8 cellular contexts compared by ENCODE assay signal in genomic region chr12:57522887-57523705, GRCh38. TPM values are rescaled to one million over a fixed set of nuclear protein-coding genes. Genes with fewer than 3 reads are reported as not detected.
DNase-seq lines count a peak whose midpoint lies in the region; ATAC-seq, FAIRE-seq and TF ChIP-seq lines count a peak whose summit lies in the region.

No MANE protein-coding gene starts in this region.

- H3K9ac ChIP-seq in GM12878 (ENCODE audit: control insufficient read depth, insufficient read depth, low read length) (peak overlapping the region; percentile 86), iPS-18a (ENCODE audit: low read length) (peak overlapping the region; percentile 49)

- RAD21 ChIA-PET in GM12878 (lab: Charles Lee; ENCODE audit: unreplicated experiment) = interaction anchor here (0.7 to 2.1 kb wide), 7 partner anchors 10 to 64 kb away, joined by 3 to 11 read pairs (median 3); partner anchors contain the start of genes DCTN2 and GLI1

- H3K79me2 ChIP-seq in GM12878 (ENCODE audit: control insufficient read depth, insufficient read depth, low read length) = peaks cover 45% of the 10 kb centered on the region

- DNase-seq in A673 (ENCODE audit: low spot score) (peak; percentile 64), SK-MEL-5 (ENCODE audit: low read depth, low spot score) (peak; percentile 38), GM12878 (ENCODE audit: low read depth, low spot score) (no peak), skeletal muscle cell (ENCODE audit: low read depth) (no peak), NCI-H2196 (lab: John Stamatoyannopoulos, UW; ENCODE audit: unreplicated experiment) (no peak)

- in situ Hi-C loops in SK-MEL-5 (cut with HindIII; ENCODE audit: low pct_unique_long_range_greater_than_20kb, low sequenced_read_pairs) = no loop called here
- in situ Hi-C loops in GM12878 (cut with MboI) = no loop called here

- peaks cover 58% of the 10 kb centered on the region for H3K36me3 ChIP-seq in A673 (ENCODE audit: insufficient read depth, low read length, poor library complexity, severe bottlenecking)
- H3K36me3 ChIP-seq in HEK293 (ENCODE audit: control insufficient read depth in 2 of 2, insufficient read depth in 1 of 2, low read length in 2 of 2) = peaks cover 0 to 54% of the 10 kb centered on the region in 2 experiments; a peak in 2 of 3 replicates
- peaks cover 10 to 13% of the 10 kb centered on the region in 2 experiments; a peak in 3 of 4 replicates for H3K36me3 ChIP-seq in GM12878 (ENCODE audit: control insufficient read depth in 2 of 2, insufficient read depth in 2 of 2, low read length in 1 of 2)
- H3K36me3 ChIP-seq in iPS-18a (ENCODE audit: control insufficient read depth, low read depth, low read length) = peaks cover 8% of the 10 kb centered on the region

- no peak for TF ChIP-seq EP300 in GM12878 (IDR thresholded peaks at IDR 0.05; ENCODE audit: borderline replicate concordance in 1 of 2, control insufficient read depth in 1 of 2, low read depth in 2 of 2, low read length in 2 of 2)

- H3K27ac ChIP-seq in A673 (ENCODE audit: low read depth, low read length, poor library complexity, severe bottlenecking) (peak overlapping the region; percentile 85), HEK293 (ENCODE audit: extremely low read depth, low read depth, low read length) (peak overlapping the region; percentile 94), GM12878 (ENCODE audit: control insufficient read depth, insufficient read depth) (peak overlapping the region; percentile 99), iPS-18a (ENCODE audit: low read length) (peak overlapping the region; percentile 44)

- H3K4me2 ChIP-seq in GM12878 (ENCODE audit: control insufficient read depth, insufficient read depth) = peak overlapping the region; percentile 96

- intact Hi-C loops in A673 (cut with micrococcal nuclease; ENCODE audit: unreplicated experiment) (no loop called here), GM12878 (cut with micrococcal nuclease; ENCODE audit: unreplicated experiment) (loop anchor here (2.0 to 5.0 kb wide), 3 partner anchors 24 to 61 kb away; partner anchors contain the start of genes ARHGAP9 and DCTN2)

- H3K9me3 ChIP-seq in A673 (ENCODE audit: low read depth, low read length, poor library complexity, severe bottlenecking) = no peaks in the 10 kb centered on the region
- H3K9me3 ChIP-seq in HEK293 (ENCODE audit: control insufficient read depth, insufficient read depth, low read depth, low read length) = no peaks in the 10 kb centered on the region
- H3K9me3 ChIP-seq in GM12878 (replicated peaks; ENCODE audit: control insufficient read depth, insufficient read depth, low read length) = no peaks in the 10 kb centered on the region
- no peaks in the 10 kb centered on the region for H3K9me3 ChIP-seq in iPS-18a (ENCODE audit: control insufficient read depth, low read depth, low read length)

- POLR2A ChIA-PET in A673 (lab: Charles Lee; ENCODE audit: low non-redundant PET) (no interaction called here), HEK293 (lab: Yijun Ruan, JAX) (interaction anchor here (0.5 to 2.6 kb wide), 9 partner anchors 9 to 222 kb away, joined by 3 to 16 read pairs (median 3); partner anchors contain the start of genes DCTN2, PIP4K2C and TSPAN31), GM12878 (lab: Charles Lee) (interaction anchor here (2.2 kb wide), 2 partner anchors 23 to 46 kb away, joined by 9 to 11 read pairs; no protein-coding TSS in a partner anchor)

- ATAC-seq in GM12878 (no peak), GM21360 (IDR thresholded peaks at IDR 0.05; ENCODE audit: unreplicated experiment) (no peak)

- FAIRE-seq in GM12878 (lab: Jason Lieb, UNC) = no peak

- no peak for TF ChIP-seq CTCF in A673 (conservative IDR thresholded peaks at IDR 0.05; ENCODE audit: low read depth, low read length)
- TF ChIP-seq CTCF in HEK293 (tag by site-specific recombination; IDR thresholded peaks at IDR 0.05) = no peak
- no peak for TF ChIP-seq CTCF in GM12878 (IDR thresholded peaks at IDR 0.05 in 2 of 3, conservative IDR thresholded peaks at IDR 0.05 in 1 of 3; ENCODE audit: control insufficient read depth in 2 of 3, extremely low read depth in 1 of 3, insufficient read depth in 1 of 3, low read depth in 3 of 3, low read length in 3 of 3)

- peak overlapping the region; percentile 28 for H2AFZ ChIP-seq in GM12878 (ENCODE audit: control insufficient read depth, low read depth, low read length)

- H3K4me1 ChIP-seq in A673 (ENCODE audit: insufficient read depth, low read length, poor library complexity, severe bottlenecking) (peaks cover 37% of the 10 kb centered on the region), HEK293 (ENCODE audit: control insufficient read depth, insufficient read depth, low read length) (peaks cover 13% of the 10 kb centered on the region), GM12878 (ENCODE audit: control insufficient read depth, insufficient read depth, low read length) (peaks cover 29% of the 10 kb centered on the region), iPS-18a (ENCODE audit: control insufficient read depth, low read depth, low read length) (peaks cover 18% of the 10 kb centered on the region)

- H3K4me3 ChIP-seq in A673 (ENCODE audit: low read depth, low read length, poor library complexity, severe bottlenecking) (peak overlapping the region; percentile 75), HEK293 (ENCODE audit: low read depth, low read length) (peak overlapping the region; percentile 59), GM12878 (peak overlapping the region; percentile 99), iPS-18a (ENCODE audit: low read length) (peak overlapping the region; percentile 84), skeletal muscle cell (ENCODE audit: low read depth, low read length) (peak overlapping the region; percentile 77)

- WGBS in GM12878 (ENCODE audit: insufficient coverage, insufficient replicate concordance, low lambda C conversion rate, missing lambda C conversion rate) = under 1% methylated on average over 10 of the region's 38 CpGs

- BruUV-seq in A673 (replicated peaks; lab: Mats Ljungman, UMichigan) (TSS peak; percentile 20), GM12878 (replicated peaks; lab: Mats Ljungman, UMichigan) (TSS peak; percentile 50)

- H3K27me3 ChIP-seq in A673 (replicated peaks; ENCODE audit: insufficient read depth, low read depth, low read length, poor library complexity) (no peaks in the 10 kb centered on the region), GM12878 (replicated peaks in 1 of 2; ENCODE audit: control insufficient read depth in 2 of 2, insufficient read depth in 2 of 2, low read length in 1 of 2) (no peaks in the 10 kb centered on the region), iPS-18a (ENCODE audit: control insufficient read depth, insufficient read depth, low read length) (no peaks in the 10 kb centered on the region)

- CTCF ChIA-PET in A673 (lab: Charles Lee) (interaction anchor here (0.6 kb wide), 1 partner anchor 64 kb away, joined by 13 read pairs; the partner anchor contains the start of gene GLI1), HEK293 (lab: Yijun Ruan, JAX) (interaction anchor here (0.6 to 1.5 kb wide), 3 partner anchors 59 to 203 kb away, joined by 3 to 6 read pairs (median 3); no protein-coding TSS in a partner anchor), GM12878 (lab: Yijun Ruan, JAX) (interaction anchor here (0.6 to 2.6 kb wide), 8 partner anchors 8 to 766 kb away, joined by 3 to 16 read pairs (median 4); partner anchors contain the start of gene GLI1)

- no peak for TF ChIP-seq RAD21 in GM12878 (IDR thresholded peaks at IDR 0.05; ENCODE audit: insufficient read depth, low read depth, low read length)

- SMC1A ChIA-PET in GM12878 (lab: Charles Lee; ENCODE audit: uncharacterized antibody, unreplicated experiment) = interaction anchor here (0.7 to 1.9 kb wide), 5 partner anchors 10 to 110 kb away, joined by 3 to 9 read pairs (median 4); partner anchors contain the start of gene INHBE

- TF ChIP-seq POLR2A in GM12878 (IDR thresholded peaks at IDR 0.05; ENCODE audit: low read depth, low read length) = peak; percentile 66; the same call in 1 of the 2 replicates

- H4K20me1 ChIP-seq in GM12878 (ENCODE audit: control insufficient read depth, insufficient read depth) = no peaks in the 10 kb centered on the region

RNA-seq across cellular contexts. Expression of gene MBD6, which starts 0.5 kb away (rescaled TPM):
- total RNA-seq in A673 (2021) (140 and 150 TPM in 2 replicates), GM12878 (2014; rRNA removed) (3.1 and 4.6 TPM in 2 replicates), GM12878 (2014; rRNA removed; fragmentation: Illumina TruSeq; extraction: Trizol) (3.5 and 3.7 TPM in 2 replicates), GM12878 (2021) (41.5 and 52.7 TPM in 2 replicates)
- 6.6 and 6.8 TPM in 2 replicates for total RNA-seq in SK-MEL-5 (2014; rRNA removed; shearing (Covaris generic))
- 51.0 and 64.4 TPM in 2 replicates for polyA plus RNA-seq in SK-MEL-5 (2015; cell fraction: cytosol; rRNA removed)
- polyA plus RNA-seq in SK-MEL-5 (2015; cell fraction: nucleus; rRNA removed) = 66.5 and 79.7 TPM in 2 replicates
- total RNA-seq in GM12878 (2013; cell fraction: nucleolus; rRNA removed) = 16.4 and 19.1 TPM in 2 replicates
- polyA plus RNA-seq in GM12878 (2011; ENCODE audit: low read depth) = 12.0 TPM
- polyA plus RNA-seq in GM12878 (2011; rRNA removed) (2.0 and 3.8 TPM in 2 replicates), GM12878 (2014; fragmentation: Illumina TruSeq; extraction: Trizol) (5.9 and 12.7 TPM in 2 replicates), GM12878 (2014; fragmentation: Nextera tagmentation; extraction: Ambion mirVana) (1 to 10 TPM; 1.5 to 5.5 TPM), GM12878 (2014; rRNA removed) (20.2 and 24.3 TPM in 2 replicates), GM12878 (2016; fragmentation: Nextera tagmentation; extraction: Ambion mirVana) (1 to 10 TPM; 8.1 to 8.6 TPM)
- polyA plus RNA-seq in GM12878 (2011; cell fraction: cytosol; rRNA removed) = 1.8 and 1.9 TPM in 2 replicates
- polyA plus RNA-seq in GM12878 (2011; cell fraction: nucleus; rRNA removed) = 43.1 and 56.1 TPM in 2 replicates
- polyA plus RNA-seq in GM12878 (2012) = 18.4 and 22.0 TPM in 2 replicates
- 4.3 and 5.9 TPM in 2 replicates for polyA minus RNA-seq in GM12878 (2011; rRNA and poly(A)+ RNA removed)
- 3.6 and 6.3 TPM in 2 replicates for polyA minus RNA-seq in GM12878 (2011; cell fraction: cytosol; rRNA and poly(A)+ RNA removed)
- 11.7 and 19.9 TPM in 2 replicates for polyA minus RNA-seq in GM12878 (2011; cell fraction: nucleus; rRNA and poly(A)+ RNA removed)

RNA-seq across cellular contexts. Expression of gene DDIT3, which starts 2.8 kb away (rescaled TPM):
- total RNA-seq in A673 (2021) (61.9 and 65.6 TPM in 2 replicates), GM12878 (2014; rRNA removed) (9.7 and 9.8 TPM in 2 replicates), GM12878 (2014; rRNA removed; fragmentation: Illumina TruSeq; extraction: Trizol) (10.4 and 12.2 TPM in 2 replicates), GM12878 (2021) (8.2 and 9.2 TPM in 2 replicates)
- total RNA-seq in SK-MEL-5 (2014; rRNA removed; shearing (Covaris generic)) = 103 and 117 TPM in 2 replicates
- 66.0 and 67.8 TPM in 2 replicates for polyA plus RNA-seq in SK-MEL-5 (2015; cell fraction: cytosol; rRNA removed)
- 312 and 378 TPM in 2 replicates for polyA plus RNA-seq in SK-MEL-5 (2015; cell fraction: nucleus; rRNA removed)
- total RNA-seq in GM12878 (2013; cell fraction: nucleolus; rRNA removed) = 21.5 and 24.3 TPM in 2 replicates
- 38.8 TPM for polyA plus RNA-seq in GM12878 (2011; ENCODE audit: low read depth)
- polyA plus RNA-seq in GM12878 (2011; rRNA removed) (23.6 and 25.0 TPM in 2 replicates), GM12878 (2014; fragmentation: Illumina TruSeq; extraction: Trizol) (10.9 and 13.4 TPM in 2 replicates), GM12878 (2014; fragmentation: Nextera tagmentation; extraction: Ambion mirVana) (10 to 100 TPM; 26.8 to 28.9 TPM), GM12878 (2014; rRNA removed) (9.9 and 10.1 TPM in 2 replicates), GM12878 (2016; fragmentation: Nextera tagmentation; extraction: Ambion mirVana) (10 to 100 TPM; 20.0 to 21.7 TPM)
- 14.0 and 15.9 TPM in 2 replicates for polyA plus RNA-seq in GM12878 (2011; cell fraction: cytosol; rRNA removed)
- 25.8 and 42.9 TPM in 2 replicates for polyA plus RNA-seq in GM12878 (2011; cell fraction: nucleus; rRNA removed)
- 41.1 and 47.1 TPM in 2 replicates for polyA plus RNA-seq in GM12878 (2012)
- polyA minus RNA-seq in GM12878 (2011; rRNA and poly(A)+ RNA removed) = 17.3 and 23.4 TPM in 2 replicates
- polyA minus RNA-seq in GM12878 (2011; cell fraction: cytosol; rRNA and poly(A)+ RNA removed) = 7.3 and 11.1 TPM in 2 replicates
- 13.8 and 17.0 TPM in 2 replicates for polyA minus RNA-seq in GM12878 (2011; cell fraction: nucleus; rRNA and poly(A)+ RNA removed)

RNA-seq across cellular contexts. Expression of gene DCTN2, which starts 23.9 kb away (rescaled TPM):
- total RNA-seq in A673 (2021) (121 and 129 TPM in 2 replicates), GM12878 (2014; rRNA removed) (80.8 and 115 TPM in 2 replicates), GM12878 (2014; rRNA removed; fragmentation: Illumina TruSeq; extraction: Trizol) (81.4 and 83.9 TPM in 2 replicates), GM12878 (2021) (87.3 and 87.4 TPM in 2 replicates)
- 86.2 and 93.8 TPM in 2 replicates for total RNA-seq in SK-MEL-5 (2014; rRNA removed; shearing (Covaris generic))
- 152 and 206 TPM in 2 replicates for polyA plus RNA-seq in SK-MEL-5 (2015; cell fraction: cytosol; rRNA removed)
- polyA plus RNA-seq in SK-MEL-5 (2015; cell fraction: nucleus; rRNA removed) = 149 and 173 TPM in 2 replicates
- 50.6 and 63.3 TPM in 2 replicates for total RNA-seq in GM12878 (2013; cell fraction: nucleolus; rRNA removed)
- polyA plus RNA-seq in GM12878 (2011; ENCODE audit: low read depth) = 67.2 TPM
- polyA plus RNA-seq in GM12878 (2011; rRNA removed) (85.1 and 88.9 TPM in 2 replicates), GM12878 (2014; fragmentation: Illumina TruSeq; extraction: Trizol) (139 and 171 TPM in 2 replicates), GM12878 (2014; fragmentation: Nextera tagmentation; extraction: Ambion mirVana) (10 to 100 TPM; 32.3 to 60.7 TPM), GM12878 (2014; rRNA removed) (113 TPM in 2 replicates), GM12878 (2016; fragmentation: Nextera tagmentation; extraction: Ambion mirVana) (100 to 1,000 TPM; 115 to 117 TPM)
- 79.6 and 95.9 TPM in 2 replicates for polyA plus RNA-seq in GM12878 (2011; cell fraction: cytosol; rRNA removed)
- polyA plus RNA-seq in GM12878 (2011; cell fraction: nucleus; rRNA removed) = 72.6 and 91.7 TPM in 2 replicates
- 68.9 and 75.1 TPM in 2 replicates for polyA plus RNA-seq in GM12878 (2012)
- 66.8 and 93.9 TPM in 2 replicates for polyA minus RNA-seq in GM12878 (2011; rRNA and poly(A)+ RNA removed)
- polyA minus RNA-seq in GM12878 (2011; cell fraction: cytosol; rRNA and poly(A)+ RNA removed) = 47.0 and 53.5 TPM in 2 replicates
- polyA minus RNA-seq in GM12878 (2011; cell fraction: nucleus; rRNA and poly(A)+ RNA removed) = 25.4 and 26.2 TPM in 2 replicates

RNA-seq across cellular contexts. Expression of gene KIF5A, which starts 26.7 kb away (rescaled TPM):
- total RNA-seq in A673 (2021) = 2.1 and 3.3 TPM in 2 replicates
- total RNA-seq in SK-MEL-5 (2014; rRNA removed; shearing (Covaris generic)) = 0.29 and 0.40 TPM in 2 replicates
- 0.87 and 0.95 TPM in 2 replicates for polyA plus RNA-seq in SK-MEL-5 (2015; cell fraction: cytosol; rRNA removed)
- polyA plus RNA-seq in SK-MEL-5 (2015; cell fraction: nucleus; rRNA removed) = 4.8 and 7.9 TPM in 2 replicates
- 0.73 and 0.77 TPM in 2 replicates for total RNA-seq in GM12878 (2013; cell fraction: nucleolus; rRNA removed)
- 1.0 and 1.1 TPM in 2 replicates for total RNA-seq in GM12878 (2014; rRNA removed)
- 1.1 and 1.3 TPM in 2 replicates for total RNA-seq in GM12878 (2014; rRNA removed; fragmentation: Illumina TruSeq; extraction: Trizol)
- 2.2 and 2.9 TPM in 2 replicates for total RNA-seq in GM12878 (2021)
- 0.24 TPM for polyA plus RNA-seq in GM12878 (2011; ENCODE audit: low read depth)
- polyA plus RNA-seq in GM12878 (2011; rRNA removed) = 0.48 and 0.56 TPM in 2 replicates
- polyA plus RNA-seq in GM12878 (2011; cell fraction: cytosol; rRNA removed) = 0.30 and 0.31 TPM in 2 replicates
- 1.2 and 1.5 TPM in 2 replicates for polyA plus RNA-seq in GM12878 (2011; cell fraction: nucleus; rRNA removed)
- 0.51 and 0.79 TPM in 2 replicates for polyA plus RNA-seq in GM12878 (2012)
- 2.0 and 2.2 TPM in 2 replicates for polyA plus RNA-seq in GM12878 (2014; fragmentation: Illumina TruSeq; extraction: Trizol)
- under 1 TPM; 0.35 to 0.44 TPM for polyA plus RNA-seq in GM12878 (2014; fragmentation: Nextera tagmentation; extraction: Ambion mirVana)
- 1.7 and 2.0 TPM in 2 replicates for polyA plus RNA-seq in GM12878 (2014; rRNA removed)
- under 1 TPM; 0.69 to 0.92 TPM for polyA plus RNA-seq in GM12878 (2016; fragmentation: Nextera tagmentation; extraction: Ambion mirVana)
- polyA minus RNA-seq in GM12878 (2011; rRNA and poly(A)+ RNA removed) = 0.36 and 0.51 TPM in 2 replicates
- polyA minus RNA-seq in GM12878 (2011; cell fraction: cytosol; rRNA and poly(A)+ RNA removed) = 0.10 TPM in 1 of 2 replicates, not detected in the other
- 0.24 and 0.29 TPM in 2 replicates for polyA minus RNA-seq in GM12878 (2011; cell fraction: nucleus; rRNA and poly(A)+ RNA removed)

RNA-seq across cellular contexts. Expression of gene MARS1, which starts 35.2 kb away (rescaled TPM):
- total RNA-seq in A673 (2021) (467 and 504 TPM in 2 replicates), GM12878 (2014; rRNA removed) (138 and 155 TPM in 2 replicates), GM12878 (2014; rRNA removed; fragmentation: Illumina TruSeq; extraction: Trizol) (132 and 151 TPM in 2 replicates), GM12878 (2021) (208 and 212 TPM in 2 replicates)
- total RNA-seq in SK-MEL-5 (2014; rRNA removed; shearing (Covaris generic)) = 148 and 151 TPM in 2 replicates
- 271 and 283 TPM in 2 replicates for polyA plus RNA-seq in SK-MEL-5 (2015; cell fraction: cytosol; rRNA removed)
- 1,119 and 1,343 TPM in 2 replicates for polyA plus RNA-seq in SK-MEL-5 (2015; cell fraction: nucleus; rRNA removed)
- total RNA-seq in GM12878 (2013; cell fraction: nucleolus; rRNA removed) = 122 and 126 TPM in 2 replicates
- polyA plus RNA-seq in GM12878 (2011; ENCODE audit: low read depth) = 84.1 TPM
- polyA plus RNA-seq in GM12878 (2011; rRNA removed) (61.9 and 108 TPM in 2 replicates), GM12878 (2014; fragmentation: Illumina TruSeq; extraction: Trizol) (161 and 221 TPM in 2 replicates), GM12878 (2014; fragmentation: Nextera tagmentation; extraction: Ambion mirVana) (100 to 1,000 TPM in 1 of 2 experiments, 10 to 100 TPM in 1; 72.3 to 129 TPM), GM12878 (2014; rRNA removed) (137 and 156 TPM in 2 replicates), GM12878 (2016; fragmentation: Nextera tagmentation; extraction: Ambion mirVana) (100 to 1,000 TPM; 255 to 270 TPM)
- polyA plus RNA-seq in GM12878 (2011; cell fraction: cytosol; rRNA removed) = 94.9 and 95.4 TPM in 2 replicates
- polyA plus RNA-seq in GM12878 (2011; cell fraction: nucleus; rRNA removed) = 477 and 501 TPM in 2 replicates
- 85.5 and 109 TPM in 2 replicates for polyA plus RNA-seq in GM12878 (2012)
- polyA minus RNA-seq in GM12878 (2011; rRNA and poly(A)+ RNA removed) = 108 and 144 TPM in 2 replicates
- polyA minus RNA-seq in GM12878 (2011; cell fraction: cytosol; rRNA and poly(A)+ RNA removed) = 46.5 and 52.1 TPM in 2 replicates
- 102 and 181 TPM in 2 replicates for polyA minus RNA-seq in GM12878 (2011; cell fraction: nucleus; rRNA and poly(A)+ RNA removed)

Comparison
In these comparisons a context has a peak if more than half of its experiments do, and no peak if none do; other contexts are left out.
1. DNase-seq: peak in A673 (single experiment) and SK-MEL-5 (single experiment); none in GM12878 (single experiment), skeletal muscle cell (single experiment) and NCI-H2196 (single experiment).
2. H3K27ac ChIP-seq: peak in every context shown above with its lines; median percentile 99 in GM12878; 94 in HEK293; 85 in A673; 44 in iPS-18a.
3. Peak in every context shown above with its lines, with median percentiles within 50 percentile points of each other: H3K4me3 ChIP-seq.